ENCODE assay signal across 17 cellular contexts in the genomic region with DNA sequence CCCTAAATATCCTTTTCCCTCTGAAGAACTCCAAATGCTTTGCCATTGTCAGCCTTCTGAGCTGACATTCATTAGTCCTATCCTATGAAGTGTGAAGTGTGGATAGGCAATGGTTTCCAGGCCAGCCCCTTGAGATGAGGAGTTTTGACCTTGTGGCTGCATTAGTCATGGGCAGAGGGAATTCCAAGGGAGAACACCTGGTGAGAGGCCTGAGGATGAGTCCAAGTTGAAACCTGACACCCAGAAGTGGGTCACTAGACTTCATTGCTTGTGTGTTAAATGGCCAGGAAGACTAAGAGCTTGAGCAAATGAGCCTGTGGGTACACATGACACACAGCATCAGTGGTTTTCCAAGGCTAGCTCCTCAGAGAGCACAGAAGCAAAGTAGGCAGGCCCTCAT.
DNase-seq lines count a peak whose midpoint lies in the region; ATAC-seq, FAIRE-seq and TF ChIP-seq lines count a peak whose summit lies in the region.
"Had no signal": no experiment of that assay in that cellular context is flagged by ENCODE, and none has a peak within 500 bp of the region (broad histone marks: within the 10 kb centered on the region; RNA-seq: fewer than 3 reads in every experiment).

No MANE protein-coding gene starts in this region.

- no peak overlapping the region for H2AK5ac ChIP-seq in H9 (ENCODE audit: insufficient read length, low read length)

- no peaks in the 10 kb centered on the region for H3K79me2 ChIP-seq in H9 (ENCODE audit: insufficient read depth, low read length)

- intact Hi-C loops in pancreas (cut with DNase I), result no loop called here
- intact Hi-C loops in tibial artery (cut with DNase I; ENCODE audit: low total_unique reads), result no loop called here

- no peak overlapping the region for H3K4me3 ChIP-seq in pancreas
- no peak overlapping the region for H3K4me3 ChIP-seq in tibial artery

- no peak overlapping the region for H2BK120ac ChIP-seq in H9 (ENCODE audit: low read depth, low read length, poor library complexity, severe bottlenecking)

- peaks cover 12 to 14% of the 10 kb centered on the region in 2 experiments for H3K4me1 Mint-ChIP-seq in H9
- H3K4me1 Mint-ChIP-seq: CD4-positive, CD25-positive, alpha-beta regulatory T cell; memory B cell had no signal

- no peaks in the 10 kb centered on the region for H3K36me3 Mint-ChIP-seq in H9 (ENCODE audit: insufficient read depth in 1 of 3, low read depth in 3 of 3)
- H3K36me3 Mint-ChIP-seq: brain; CD4-positive, CD25-positive, alpha-beta regulatory T cell had no signal

- H3K4me2 ChIP-seq in H9 (ENCODE audit: insufficient read depth, insufficient read length, low read length), result no peak overlapping the region
- H3K4me2 ChIP-seq: KMS-11 had no signal

- no peaks in the 10 kb centered on the region for H4K20me1 ChIP-seq in H9 (ENCODE audit: control insufficient read depth, insufficient read depth, insufficient read length)

- no peak overlapping the region for H3K27ac Mint-ChIP-seq in H9
- H3K27ac Mint-ChIP-seq: activated CD8-positive, alpha-beta T cell treated with anti-CD3 and anti-CD28 coated beads, Interleukin-2, amount 10 ng/mL, durations not matched to agents 7 days and 5 days; brain; CD4-positive, CD25-positive, alpha-beta regulatory T cell; effector memory CD8-positive, alpha-beta T cell; memory B cell had no signal

- H2BK12ac ChIP-seq in H9 (ENCODE audit: insufficient read length, low read depth, low read length), result no peak overlapping the region

- no peak overlapping the region for H3K27ac ChIP-seq in H9 (ENCODE audit: insufficient read length, low read depth, low read length)
- H3K27ac ChIP-seq in epithelial cell of prostate, result no peak overlapping the region
- no peak overlapping the region for H3K27ac ChIP-seq in pancreas
- H3K27ac ChIP-seq in tibial artery, result no peak overlapping the region
- H3K27ac ChIP-seq: KMS-11 had no signal

- H3K79me1 ChIP-seq in H9 (ENCODE audit: insufficient read depth, low read depth, low read length, poor library complexity, severe bottlenecking), result no peaks in the 10 kb centered on the region

- no peaks in the 10 kb centered on the region for H3K27me3 ChIP-seq in H9 (ENCODE audit: insufficient read depth, low read length)
- H3K27me3 ChIP-seq in pancreas, result no peaks in the 10 kb centered on the region
- H3K27me3 ChIP-seq in tibial artery, result no peaks in the 10 kb centered on the region

- H3T11ph ChIP-seq in H9 (ENCODE audit: low read length), result no peak overlapping the region

- H3K27me3 Mint-ChIP-seq in H9 (ENCODE audit: low read depth), result no peaks in the 10 kb centered on the region; the same call in 1 of the 2 replicates
- H3K27me3 Mint-ChIP-seq: memory B cell had no signal

- H3K4me1 ChIP-seq in H9 (ENCODE audit: insufficient read depth, low read length) (peaks cover 3% of the 10 kb centered on the region; the same call in 1 of the 2 replicates), pancreas (no peaks in the 10 kb centered on the region), tibial artery (no peaks in the 10 kb centered on the region)

- peak; percentile 70 for DNase-seq in H9
- peak; percentile 50 for DNase-seq in NCI-H2196 (lab: John Stamatoyannopoulos, UW; ENCODE audit: unreplicated experiment)
- DNase-seq in epithelial cell of prostate (ENCODE audit: low read depth, low spot score), result peak; percentile 39
- DNase-seq in pancreas, result no peak
- no peak for DNase-seq in tibial artery
- no peak for DNase-seq in NCI-H345 treated with DMSO at 0.1 percent for 48 hours (lab: John Stamatoyannopoulos, UW; ENCODE audit: unreplicated experiment)
- DNase-seq: activated CD8-positive, alpha-beta T cell treated with anti-CD3 and anti-CD28 coated beads, Interleukin-2, amount 10 ng/mL, durations not matched to agents 7 days and 5 days; activated gamma-delta T cell; CD4-positive, CD25-positive, alpha-beta regulatory T cell; effector memory CD8-positive, alpha-beta T cell; SHP77 treated with DMSO at 0.1 percent for 48 hours; T1000 had no signal

- H3K18ac ChIP-seq in H9 (ENCODE audit: insufficient read length, low read depth, low read length), result no peak overlapping the region

- no peak overlapping the region for H3K4me3 Mint-ChIP-seq in H9
- H3K4me3 Mint-ChIP-seq: activated CD8-positive, alpha-beta T cell treated with anti-CD3 and anti-CD28 coated beads, Interleukin-2, amount 10 ng/mL, durations not matched to agents 7 days and 5 days; brain; CD4-positive, CD25-positive, alpha-beta regulatory T cell; effector memory CD8-positive, alpha-beta T cell; memory B cell had no signal

- H3K9me3 Mint-ChIP-seq in H9, result no peaks in the 10 kb centered on the region
- H3K9me3 Mint-ChIP-seq: effector memory CD8-positive, alpha-beta T cell; memory B cell had no signal

- no peak overlapping the region for H3K9ac ChIP-seq in H9 (ENCODE audit: extremely low read depth, insufficient read length, low read length)
- H3K9ac ChIP-seq: KMS-11 had no signal

- TF ChIP-seq CTCF in H9 (conservative IDR thresholded peaks at IDR 0.05), result no peak
- TF ChIP-seq CTCF in pancreas (IDR thresholded peaks at IDR 0.05), result no peak
- TF ChIP-seq CTCF in tibial artery (IDR thresholded peaks at IDR 0.05), result no peak

- no peaks in the 10 kb centered on the region for H3K23me2 ChIP-seq in H9 (ENCODE audit: insufficient read length, low read depth, low read length, poor library complexity, severe bottlenecking)

- H2BK15ac ChIP-seq in H9 (ENCODE audit: low read depth, low read length), result no peak overlapping the region

- H3K14ac ChIP-seq in H9 (ENCODE audit: insufficient read depth, low read length), result no peak overlapping the region

- no peaks in the 10 kb centered on the region for H3K9me3 ChIP-seq in H9 (ENCODE audit: control insufficient read depth, low read depth, low read length)
- no peaks in the 10 kb centered on the region for H3K9me3 ChIP-seq in pancreas
- H3K9me3 ChIP-seq in tibial artery, result no peaks in the 10 kb centered on the region

- no peak overlapping the region for H2BK20ac ChIP-seq in H9 (ENCODE audit: low read depth, low read length, poor library complexity, severe bottlenecking)

- no peak overlapping the region for H3K23ac ChIP-seq in H9 (ENCODE audit: insufficient read length, low read depth, low read length)

- no peak overlapping the region for H4K5ac ChIP-seq in H9 (ENCODE audit: insufficient read length, low read depth, low read length)

- ATAC-seq in pancreas (peak in 3 of 4 donors; percentile 35 to 67 (median 55)), HG02981 (IDR thresholded peaks at IDR 0.05; ENCODE audit: unreplicated experiment) (no peak), GM18498 (IDR thresholded peaks at IDR 0.05; ENCODE audit: unreplicated experiment) (no peak)
- ATAC-seq: activated CD8-positive, alpha-beta T cell treated with anti-CD3 and anti-CD28 coated beads, Interleukin-2, amount 10 ng/mL, durations not matched to agents 7 days and 5 days; effector memory CD8-positive, alpha-beta T cell had no signal

- no peak for FAIRE-seq in pancreas (lab: Jason Lieb, UNC)

- no peak overlapping the region for H2AFZ ChIP-seq in H9 (ENCODE audit: low read length)

- no peak overlapping the region for H4K8ac ChIP-seq in H9 (replicated peaks; ENCODE audit: insufficient read length, low read depth, low read length)

- H3K36me3 ChIP-seq in pancreas (no peaks in the 10 kb centered on the region), tibial artery (no peaks in the 10 kb centered on the region)

- no peak overlapping the region for H2BK5ac ChIP-seq in H9 (ENCODE audit: insufficient read length, low read length)

- H3K56ac ChIP-seq in H9 (ENCODE audit: insufficient read length, low read depth, low read length), result no peak overlapping the region

- H4K91ac ChIP-seq in H9 (ENCODE audit: insufficient read length, low read depth, low read length), result no peak overlapping the region

- H3K4ac ChIP-seq in H9 (ENCODE audit: low read depth, low read length), result no peak overlapping the region

Comparison
In these comparisons a context has a peak if more than half of its experiments do, and no peak if none do; other contexts are left out.
1. DNase-seq: peak in H9 (single experiment), NCI-H2196 (single experiment) and epithelial cell of prostate (single experiment); none in pancreas (0 of 6), tibial artery (0 of 2) and NCI-H345 treated with DMSO at 0.1 percent for 48 hours (single experiment).
2. ATAC-seq: peak in pancreas (3 of 4); none in HG02981 (single experiment) and GM18498 (single experiment).